In the genomic region with DNA sequence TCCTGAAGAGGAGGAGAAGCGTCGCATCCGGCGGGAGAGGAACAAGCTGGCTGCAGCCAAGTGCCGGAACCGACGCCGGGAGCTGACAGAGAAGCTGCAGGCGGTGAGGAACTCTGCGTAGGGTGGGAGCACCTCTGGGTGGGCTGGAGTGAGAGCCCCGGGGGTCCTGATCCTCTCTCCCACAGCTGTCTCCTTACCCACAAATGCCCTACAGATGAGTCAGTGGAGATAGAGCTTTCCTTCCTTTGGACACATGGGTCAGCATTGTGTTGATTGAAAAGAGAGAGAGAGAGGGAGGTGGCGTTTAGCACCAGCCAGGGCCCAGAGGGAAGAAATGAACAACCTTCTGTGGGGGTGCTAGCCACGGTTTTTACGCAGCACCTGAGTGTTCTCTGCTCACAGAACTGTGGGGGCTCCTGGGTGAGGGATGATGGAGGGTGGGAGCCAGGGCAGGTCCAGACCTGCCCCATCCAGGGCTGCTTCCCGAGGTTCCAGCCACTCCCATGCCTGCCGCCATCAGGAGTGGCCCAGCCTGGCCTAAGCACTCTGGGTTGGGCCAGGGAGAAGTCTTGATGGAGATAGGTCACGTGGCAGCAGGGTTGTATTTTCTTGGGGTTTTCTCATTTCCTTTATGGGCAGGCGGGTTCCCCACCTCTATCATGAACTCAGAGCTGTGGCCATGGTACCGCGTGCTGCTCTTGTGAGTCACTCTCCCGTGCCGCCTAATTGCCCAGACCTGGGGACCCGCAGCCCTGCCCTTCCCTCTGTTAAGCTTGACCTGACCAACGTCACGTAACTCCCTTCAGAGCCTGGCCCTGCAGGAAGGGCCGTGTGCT, we compare ENCODE assay signal across 1 cellular context.
TF ChIP-seq lines count a peak whose summit lies in the region.

No MANE protein-coding gene starts in this region.

TF ChIP-seq in HepG2, 621 proteins besides CTCF, POLR2A, EP300 and RAD21 (continued from another document):
- TF ChIP-seq ZNF687 (CRISPR knock-in tag; IDR thresholded peaks at IDR 0.05) (peak; percentile 59; the same call in 1 of the 2 replicates), ZSCAN31 (CRISPR knock-in tag; IDR thresholded peaks at IDR 0.05; ENCODE audit: low read depth) (no peak), ZFP91 (CRISPR knock-in tag; IDR thresholded peaks at IDR 0.05; ENCODE audit: borderline replicate concordance) (0 out of 2 replicates have a peak, but pooled peaks have one; percentile 11), NFE2L1 (CRISPR knock-in tag; IDR thresholded peaks at IDR 0.05; ENCODE audit: borderline replicate concordance) (no peak)
